Comparison of ENCODE assay signal across 16 cellular contexts in the genomic region with DNA sequence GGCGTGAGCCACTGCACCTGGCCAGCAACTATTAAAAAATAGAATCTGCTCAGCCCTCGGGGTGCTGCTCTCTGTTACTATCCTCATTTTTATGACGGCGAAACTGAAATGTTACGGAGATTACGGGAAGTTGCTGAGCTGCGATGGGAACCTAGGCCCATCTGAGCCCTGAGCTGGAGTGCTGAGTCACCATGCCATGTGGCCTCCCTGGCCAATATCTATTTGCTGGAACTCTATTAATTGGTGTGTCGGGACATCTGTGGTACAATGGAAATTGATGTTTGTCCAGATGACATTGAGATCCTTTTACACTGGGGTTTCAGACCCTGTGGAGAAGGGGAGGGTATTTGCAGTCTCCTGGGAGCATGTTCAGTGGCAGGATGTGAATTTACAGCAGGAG. TPM values are rescaled to one million over a fixed set of nuclear protein-coding genes. Genes with fewer than 3 reads are reported as not detected.
"Had no signal": no experiment of that assay in that cellular context is flagged by ENCODE, and none has a peak within 500 bp of the region (broad histone marks: within the 10 kb centered on the region; RNA-seq: fewer than 3 reads in every experiment).

No MANE protein-coding gene starts in this region.

- H3K36me3 ChIP-seq: brain microvascular endothelial cell, thyroid gland had no signal

- H3K27ac ChIP-seq: brain microvascular endothelial cell, thyroid gland had no signal

- H3K27me3 ChIP-seq: thyroid gland had no signal

- DNase-seq: activated CD4-positive, alpha-beta T cell treated with anti-CD3 and anti-CD28 coated beads, Interleukin-2, amount 50 U/mL, for 4 hours; activated CD4-positive, CD25-positive, alpha-beta regulatory T cell treated with anti-CD3 and anti-CD28 coated beads, Interleukin-2, amount 50 U/mL, for 72 hours; activated T-cell treated with anti-CD3 and anti-CD28 coated beads, Interleukin-2, amount 50 U/mL, for 1 hour; amniotic stem cell; brain microvascular endothelial cell; cerebellar nuclear complex; dermis blood vessel endothelial cell; endodermal cell; hypothalamus; retina; small intestine; thyroid gland had no signal

- H3K4me3 Mint-ChIP-seq: endodermal cell; stimulated activated effector memory CD8-positive, alpha-beta T cell treated with anti-CD3 and anti-CD28 coated beads, Interleukin-12 subunit alpha, Interleukin-12 subunit beta, amount 100 ng/mL, for 72 hours had no signal

- H3K27ac Mint-ChIP-seq: activated naive CD4-positive, alpha-beta T cell treated with anti-CD3 and anti-CD28 coated beads, Interleukin-2, amount 50 U/mL, for 72 hours; endodermal cell; stimulated activated effector memory CD8-positive, alpha-beta T cell treated with anti-CD3 and anti-CD28 coated beads, Interleukin-12 subunit alpha, Interleukin-12 subunit beta, amount 100 ng/mL, for 72 hours had no signal

- H3K9me3 Mint-ChIP-seq: activated naive CD4-positive, alpha-beta T cell treated with anti-CD3 and anti-CD28 coated beads, Interleukin-2, amount 50 U/mL, for 72 hours; endodermal cell; stimulated activated effector memory CD8-positive, alpha-beta T cell treated with anti-CD3 and anti-CD28 coated beads, Interleukin-12 subunit alpha, Interleukin-12 subunit beta, amount 100 ng/mL, for 72 hours had no signal

- H3K4me1 Mint-ChIP-seq: endodermal cell; stimulated activated effector memory CD8-positive, alpha-beta T cell treated with anti-CD3 and anti-CD28 coated beads, Interleukin-12 subunit alpha, Interleukin-12 subunit beta, amount 100 ng/mL, for 72 hours had no signal

- H3K9me3 ChIP-seq: thyroid gland had no signal

- ATAC-seq: activated naive CD4-positive, alpha-beta T cell treated with anti-CD3 and anti-CD28 coated beads, Interleukin-2, amount 50 U/mL, for 72 hours; stimulated activated effector memory CD8-positive, alpha-beta T cell treated with anti-CD3 and anti-CD28 coated beads, Interleukin-12 subunit alpha, Interleukin-12 subunit beta, amount 100 ng/mL, for 72 hours had no signal

- H3K36me3 Mint-ChIP-seq: activated naive CD4-positive, alpha-beta T cell treated with anti-CD3 and anti-CD28 coated beads, Interleukin-2, amount 50 U/mL, for 72 hours; stimulated activated effector memory CD8-positive, alpha-beta T cell treated with anti-CD3 and anti-CD28 coated beads, Interleukin-12 subunit alpha, Interleukin-12 subunit beta, amount 100 ng/mL, for 72 hours had no signal

- H3K4me3 ChIP-seq: thyroid gland had no signal

RNA-seq across cellular contexts. Expression of gene PRDM12, which starts 8.1 kb away (rescaled TPM):
- total RNA-seq: activated naive CD4-positive, alpha-beta T cell treated with anti-CD3 and anti-CD28 coated beads, Interleukin-2, amount 50 U/mL, for 72 hours; dermis blood vessel endothelial cell; endodermal cell; glomerular endothelial cell; mesenteric fat pad; thyroid gland had no signal
